ENCODE assay signal across 16 cellular contexts in the genomic region with DNA sequence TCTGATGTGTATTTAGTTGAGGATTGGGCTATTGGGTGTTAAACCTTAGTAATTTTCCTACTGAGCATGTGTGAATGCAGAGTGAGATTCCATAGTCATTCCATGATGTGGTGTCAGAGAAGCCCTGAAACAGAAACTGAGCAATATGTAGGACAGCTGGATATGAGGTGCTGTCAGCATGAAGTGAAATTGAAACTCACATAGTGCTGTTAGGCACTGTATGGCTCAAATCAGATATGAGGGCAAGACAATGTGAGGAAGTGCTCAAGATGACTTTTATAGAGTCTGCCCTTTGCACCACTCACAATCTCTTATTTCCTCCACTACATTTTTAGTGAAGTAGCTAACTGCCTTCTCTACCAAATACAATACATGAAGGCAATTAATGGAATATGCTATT.
DNase-seq lines count a peak whose midpoint lies in the region; ATAC-seq and TF ChIP-seq lines count a peak whose summit lies in the region.
"Had no signal": no experiment of that assay in that cellular context is flagged by ENCODE, and none has a peak within 500 bp of the region (broad histone marks: within the 10 kb centered on the region; RNA-seq: fewer than 3 reads in every experiment).

No MANE protein-coding gene starts in this region.

- H3K9me3 ChIP-seq in prostate gland = no peaks in the 10 kb centered on the region
- no peaks in the 10 kb centered on the region for H3K9me3 ChIP-seq in upper lobe of left lung
- H3K9me3 ChIP-seq: vagina had no signal

- DNase-seq in NCI-H2107 treated with DMSO at 0.1 percent for 48 hours (lab: John Stamatoyannopoulos, UW; ENCODE audit: unreplicated experiment) (no peak), C1 segment of cervical spinal cord (lab: John Stamatoyannopoulos, UW) (no peak), prostate gland (ENCODE audit: low spot score) (no peak), upper lobe of left lung (no peak)
- DNase-seq: activated naive CD8-positive, alpha-beta T cell treated with anti-CD3 and anti-CD28 coated beads, Interleukin-2, amount 10 ng/mL, durations not matched to agents 7 days and 5 days; DMS53; H7; kidney; NCI-H2171; stimulated activated naive B cell treated with anti-CD40 and anti-IgM and Interleukin-4, amounts not matched to agents 10 μg/mL and 1 μg/mL and 100 μg/mL, for 72 hours had no signal

- H3K4me1 ChIP-seq in prostate gland (replicated peaks) (no peaks in the 10 kb centered on the region), upper lobe of left lung (no peaks in the 10 kb centered on the region)
- H3K4me1 ChIP-seq: vagina had no signal

- no peak for TF ChIP-seq CTCF in prostate gland (IDR thresholded peaks at IDR 0.05)
- TF ChIP-seq CTCF in upper lobe of left lung (IDR thresholded peaks at IDR 0.05) = no peak

- TF ChIP-seq EP300 in upper lobe of left lung (IDR thresholded peaks at IDR 0.05) = no peak

- H3K27ac ChIP-seq in prostate gland (no peak overlapping the region), upper lobe of left lung (no peak overlapping the region)
- H3K27ac ChIP-seq: epithelial cell of prostate, vagina had no signal

- no peaks in the 10 kb centered on the region for H3K36me3 ChIP-seq in prostate gland
- no peaks in the 10 kb centered on the region for H3K36me3 ChIP-seq in upper lobe of left lung
- H3K36me3 ChIP-seq: vagina had no signal

- ATAC-seq in GM18498 (IDR thresholded peaks at IDR 0.05; ENCODE audit: unreplicated experiment) (peak; percentile 93), GM19324 (IDR thresholded peaks at IDR 0.05; ENCODE audit: low FRiP score, unreplicated experiment) (peak; percentile 59), HG02623 (IDR thresholded peaks at IDR 0.05; ENCODE audit: unreplicated experiment) (peak; percentile 58), HG03460 (IDR thresholded peaks at IDR 0.05; ENCODE audit: unreplicated experiment) (peak; percentile 65), upper lobe of left lung (ENCODE audit: low FRiP score in 2 of 2) (no peak)
- ATAC-seq: stimulated activated naive B cell treated with anti-CD40 and anti-IgM and Interleukin-4, amounts not matched to agents 10 μg/mL and 1 μg/mL and 100 μg/mL, for 72 hours had no signal

- no peaks in the 10 kb centered on the region for H3K27me3 ChIP-seq in prostate gland (replicated peaks; ENCODE audit: insufficient read depth)
- H3K27me3 ChIP-seq in upper lobe of left lung = no peaks in the 10 kb centered on the region
- H3K27me3 ChIP-seq: vagina had no signal

- intact Hi-C loops in prostate gland (cut with DNase I) = no loop called here

- H3K4me3 ChIP-seq in prostate gland = no peak overlapping the region
- no peak overlapping the region for H3K4me3 ChIP-seq in upper lobe of left lung
- H3K4me3 ChIP-seq: vagina had no signal

- TF ChIP-seq POLR2A in prostate gland (IDR thresholded peaks at IDR 0.05) = no peak
- no peak for TF ChIP-seq POLR2A in upper lobe of left lung (IDR thresholded peaks at IDR 0.05)

Comparison
In these comparisons a context has a peak if more than half of its experiments do, and no peak if none do; other contexts are left out.
1. ATAC-seq: peak in GM18498 (single experiment), GM19324 (single experiment), HG02623 (single experiment) and HG03460 (single experiment); none in upper lobe of left lung (0 of 2).